ENCODE assay signal across 10 cellular contexts in the genomic region with DNA sequence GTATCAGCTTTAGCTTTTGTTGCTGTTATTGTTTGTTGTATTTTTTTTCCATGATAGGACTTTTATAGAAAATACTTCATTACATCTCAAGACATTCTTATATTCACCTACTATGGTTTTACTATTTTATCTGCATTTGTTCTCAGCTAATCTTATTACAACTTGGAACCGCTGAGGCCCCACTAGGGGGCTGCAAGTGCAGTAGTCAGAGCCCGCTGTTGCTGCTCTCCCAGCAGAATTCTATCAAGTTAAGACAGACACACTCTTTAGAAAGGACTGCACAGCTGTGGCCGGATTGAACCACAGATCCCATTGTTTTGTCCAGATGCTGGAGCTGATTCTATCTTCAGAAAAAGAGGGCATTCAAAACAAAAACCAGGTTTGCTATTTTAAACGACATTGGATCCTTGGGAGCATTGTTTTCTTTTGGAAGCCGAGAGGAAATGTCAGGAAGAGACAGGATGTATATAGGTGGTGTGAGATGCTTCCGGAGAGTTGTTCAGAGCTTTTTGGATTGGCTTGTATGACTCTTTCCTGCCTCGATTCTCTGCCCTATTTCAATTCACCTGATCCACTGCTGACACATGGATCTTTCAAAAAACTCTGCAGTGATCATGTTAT.
DNase-seq lines count a peak whose midpoint lies in the region; ATAC-seq and TF ChIP-seq lines count a peak whose summit lies in the region.
"Had no signal": no experiment of that assay in that cellular context is flagged by ENCODE, and none has a peak within 500 bp of the region (broad histone marks: within the 10 kb centered on the region; RNA-seq: fewer than 3 reads in every experiment).

No MANE protein-coding gene starts in this region.

- no peaks in the 10 kb centered on the region for H3K27me3 ChIP-seq in neural cell (ENCODE audit: insufficient read depth, low read depth, low read length)

- TF ChIP-seq RAD21 in neural cell (conservative IDR thresholded peaks at IDR 0.05): peak; percentile 52

- no peaks in the 10 kb centered on the region for H3F3A ChIP-seq in neural cell (ENCODE audit: insufficient read depth, low read length, poor library complexity, severe bottlenecking)

- no peak overlapping the region for H3K27ac ChIP-seq in neural cell (ENCODE audit: low read length)

- H3K4me3 ChIP-seq in neural cell (ENCODE audit: low read length): no peak overlapping the region

- H3K27me3 Mint-ChIP-seq in activated CD4-positive, alpha-beta memory T cell treated with anti-CD3 and anti-CD28 coated beads for 36 hours: peaks cover 13% of the 10 kb centered on the region

- DNase-seq in GM03348 (ENCODE audit: low spot score): peak; percentile 10
- DNase-seq in NCI-H146 treated with DMSO at 0.1 percent for 48 hours (lab: John Stamatoyannopoulos, UW; ENCODE audit: unreplicated experiment): peak; percentile 31
- DNase-seq in dermis blood vessel endothelial cell: peak; percentile 43
- no peak for DNase-seq in SKM-1 (lab: John Stamatoyannopoulos, UW; ENCODE audit: unreplicated experiment)
- no peak for DNase-seq in activated CD8-positive, alpha-beta memory T cell treated with anti-CD3 and anti-CD28 coated beads for 24 hours
- DNase-seq in activated CD4-positive, alpha-beta memory T cell treated with anti-CD3 and anti-CD28 coated beads for 36 hours: no peak
- DNase-seq: activated gamma-delta T cell treated with Interleukin-2 at 50 U/mL for 16 hours, NCI-H187 treated with DMSO at 0.1 percent for 48 hours had no signal

- no peak for TF ChIP-seq EP300 in neural cell (conservative IDR thresholded peaks at IDR 0.05; ENCODE audit: poor library complexity, severe bottlenecking)

- H3K79me2 ChIP-seq in neural cell (replicated peaks; ENCODE audit: insufficient read depth, low read length): no peaks in the 10 kb centered on the region

- H3K9ac ChIP-seq in neural cell (ENCODE audit: low read length): no peak overlapping the region

- H3K27ac Mint-ChIP-seq in activated CD4-positive, alpha-beta memory T cell treated with anti-CD3 and anti-CD28 coated beads for 36 hours: no peak overlapping the region

- H2AFZ ChIP-seq in neural cell (ENCODE audit: low read depth, low read length): no peak overlapping the region

- POLR2A ChIA-PET in activated CD4-positive, alpha-beta memory T cell treated with anti-CD3 and anti-CD28 coated beads for 36 hours (lab: Charles Lee): no interaction called here

- H3K36me3 ChIP-seq in neural cell (ENCODE audit: insufficient read depth, low read length): no peaks in the 10 kb centered on the region

- peaks cover 5% of the 10 kb centered on the region for H3K9me3 Mint-ChIP-seq in activated CD4-positive, alpha-beta memory T cell treated with anti-CD3 and anti-CD28 coated beads for 36 hours

- peak; percentile 68 for TF ChIP-seq CTCF in neural cell (IDR thresholded peaks at IDR 0.05; ENCODE audit: poor library complexity, severe bottlenecking)

- no peaks in the 10 kb centered on the region for H3K9me3 ChIP-seq in neural cell (ENCODE audit: low read length)

- no peak overlapping the region for H3K4me2 ChIP-seq in neural cell (ENCODE audit: low read length)

- no peaks in the 10 kb centered on the region for H4K20me1 ChIP-seq in neural cell (ENCODE audit: insufficient read depth)

- ATAC-seq in GM21381 (IDR thresholded peaks at IDR 0.05; ENCODE audit: unreplicated experiment): no peak

- H3K36me3 Mint-ChIP-seq in activated CD4-positive, alpha-beta memory T cell treated with anti-CD3 and anti-CD28 coated beads for 36 hours: no peaks in the 10 kb centered on the region

- intact Hi-C loops in activated CD4-positive, alpha-beta memory T cell treated with anti-CD3 and anti-CD28 coated beads for 36 hours (cut with micrococcal nuclease): no loop called here

- no peaks in the 10 kb centered on the region for H3K9me2 ChIP-seq in neural cell (ENCODE audit: insufficient read depth, low read length)

- CTCF ChIA-PET in activated CD4-positive, alpha-beta memory T cell treated with anti-CD3 and anti-CD28 coated beads for 36 hours (lab: Charles Lee): no interaction called here

- no peaks in the 10 kb centered on the region for H3K4me1 Mint-ChIP-seq in activated CD4-positive, alpha-beta memory T cell treated with anti-CD3 and anti-CD28 coated beads for 36 hours (ENCODE audit: low read depth)

- H3K4me3 Mint-ChIP-seq in activated CD4-positive, alpha-beta memory T cell treated with anti-CD3 and anti-CD28 coated beads for 36 hours: no peak overlapping the region

TF ChIP-seq in neural cell, 6 proteins besides CTCF, POLR2A, EP300 and RAD21:
- TF ChIP-seq SMC3 (conservative IDR thresholded peaks at IDR 0.05; ENCODE audit: poor library complexity) (peak; percentile 46), EZH2 (IDR thresholded peaks at IDR 0.05; ENCODE audit: borderline replicate concordance, insufficient read depth, low read length, poor library complexity, severe bottlenecking) (no peak)

Comparison
In these comparisons a context has a peak if more than half of its experiments do, and no peak if none do; other contexts are left out.
1. DNase-seq: peak in GM03348 (single experiment), NCI-H146 treated with DMSO at 0.1 percent for 48 hours (single experiment) and dermis blood vessel endothelial cell (single experiment); none in SKM-1 (single experiment), activated CD8-positive, alpha-beta memory T cell treated with anti-CD3 and anti-CD28 coated beads for 24 hours (single experiment) and activated CD4-positive, alpha-beta memory T cell treated with anti-CD3 and anti-CD28 coated beads for 36 hours (single experiment).